ENCODE assay signal across 8 cellular contexts in genomic region chr1:18927082-18927653, GRCh38. TPM values are rescaled to one million over a fixed set of nuclear protein-coding genes. Genes with fewer than 3 reads are reported as not detected.
DNase-seq lines count a peak whose midpoint lies in the region; ATAC-seq, FAIRE-seq and TF ChIP-seq lines count a peak whose summit lies in the region.

No MANE protein-coding gene starts in this region.

- H3K9me3 Mint-ChIP-seq in activated CD8-positive, alpha-beta memory T cell treated with anti-CD3 and anti-CD28 coated beads, Interleukin-2, amount 10 ng/mL, durations not matched to agents 7 days and 5 days (ENCODE audit: low read depth) = no peaks in the 10 kb centered on the region

- peak overlapping the region; percentile 24; the same call in 1 of the 2 replicates for H3K27ac ChIP-seq in KMS-11
- H3K27ac ChIP-seq in GM12878 (ENCODE audit: control insufficient read depth, insufficient read depth) = peak overlapping the region; percentile 98
- H3K27ac ChIP-seq in parathyroid adenoma = peak overlapping the region; percentile 69

- RAD21 ChIA-PET in GM12878 (lab: Charles Lee; ENCODE audit: unreplicated experiment) = interaction anchor here (0.5 to 3.3 kb wide), 12 partner anchors 12 to 726 kb away, joined by 3 to 52 read pairs (median 4); partner anchors contain the start of genes ALDH4A1 and IFFO2

- TSS peak; percentile 97 for BruUV-seq in GM12878 (replicated peaks; lab: Mats Ljungman, UMichigan)

- peaks cover 66% of the 10 kb centered on the region for H3K4me1 Mint-ChIP-seq in activated CD8-positive, alpha-beta memory T cell treated with anti-CD3 and anti-CD28 coated beads, Interleukin-2, amount 10 ng/mL, durations not matched to agents 7 days and 5 days

- H3K4me3 Mint-ChIP-seq in activated CD8-positive, alpha-beta memory T cell treated with anti-CD3 and anti-CD28 coated beads, Interleukin-2, amount 10 ng/mL, durations not matched to agents 7 days and 5 days = peak overlapping the region; percentile 77

- H3K9me3 ChIP-seq in GM12878 (replicated peaks; ENCODE audit: control insufficient read depth, insufficient read depth, low read length) (no peaks in the 10 kb centered on the region), parathyroid adenoma (ENCODE audit: control insufficient read depth, low read length) (no peaks in the 10 kb centered on the region)

- H3K4me3 ChIP-seq in KMS-11 (IDR thresholded peaks at IDR 0.05; ENCODE audit: insufficient read depth, low read depth, low read length) (no peak overlapping the region), GM12878 (peak overlapping the region; percentile 68), parathyroid adenoma (ENCODE audit: low read depth, low read length) (no peak overlapping the region)

- TF ChIP-seq CTCF in KMS-11 (conservative IDR thresholded peaks at IDR 0.05; ENCODE audit: low read depth, low read length) (no peak), GM12878 (IDR thresholded peaks at IDR 0.05 in 2 of 3, conservative IDR thresholded peaks at IDR 0.05 in 1 of 3; ENCODE audit: control insufficient read depth in 2 of 3, extremely low read depth in 1 of 3, insufficient read depth in 1 of 3, low read depth in 3 of 3, low read length in 3 of 3) (no peak), parathyroid adenoma (IDR thresholded peaks at IDR 0.05) (no peak)

- H3K27ac Mint-ChIP-seq in activated CD8-positive, alpha-beta memory T cell treated with anti-CD3 and anti-CD28 coated beads, Interleukin-2, amount 10 ng/mL, durations not matched to agents 7 days and 5 days = peak overlapping the region; percentile 99

- H3K79me2 ChIP-seq in KMS-11 (ENCODE audit: insufficient read depth, low read depth) (no peaks in the 10 kb centered on the region), GM12878 (ENCODE audit: control insufficient read depth, insufficient read depth, low read length) (peaks cover 19% of the 10 kb centered on the region), parathyroid adenoma (peaks cover 20% of the 10 kb centered on the region)

- ATAC-seq in activated CD8-positive, alpha-beta memory T cell treated with anti-CD3 and anti-CD28 coated beads, Interleukin-2, amount 10 ng/mL, durations not matched to agents 7 days and 5 days = peak; percentile 31
- ATAC-seq in GM12878 = peak; percentile 46

- DNase-seq in activated CD8-positive, alpha-beta memory T cell treated with anti-CD3 and anti-CD28 coated beads, Interleukin-2, amount 10 ng/mL, durations not matched to agents 7 days and 5 days = no peak
- DNase-seq in activated CD8-positive, alpha-beta memory T cell treated with anti-CD3 and anti-CD28 coated beads, Interleukin-2, amount 50 U/mL, for 4 hours = no peak
- DNase-seq in GM12878 (ENCODE audit: low read depth, low spot score) (no peak), posterior vena cava (ENCODE audit: low spot score) (no peak), COR-L47 (lab: John Stamatoyannopoulos, UW) (no peak), SK-N-DZ (ENCODE audit: low spot score) (no peak)

- WGBS in GM12878 (ENCODE audit: insufficient coverage, insufficient replicate concordance, low lambda C conversion rate, missing lambda C conversion rate) = 7% methylated on average over 16 of the region's 16 CpGs

- H3K27me3 Mint-ChIP-seq in activated CD8-positive, alpha-beta memory T cell treated with anti-CD3 and anti-CD28 coated beads, Interleukin-2, amount 10 ng/mL, durations not matched to agents 7 days and 5 days = no peaks in the 10 kb centered on the region

- no peak overlapping the region for H2AFZ ChIP-seq in KMS-11 (ENCODE audit: low read depth)
- peak overlapping the region; percentile 68 for H2AFZ ChIP-seq in GM12878 (ENCODE audit: control insufficient read depth, low read depth, low read length)
- no peak overlapping the region for H2AFZ ChIP-seq in parathyroid adenoma

- 0 out of 2 replicates have a peak overlapping the region, but pooled peaks have one; percentile 17 for H3K4me2 ChIP-seq in KMS-11
- H3K4me2 ChIP-seq in GM12878 (ENCODE audit: control insufficient read depth, insufficient read depth) = peak overlapping the region; percentile 98
- H3K4me2 ChIP-seq in parathyroid adenoma (ENCODE audit: low read length) = peak overlapping the region; percentile 14

- no peak for TF ChIP-seq RAD21 in GM12878 (IDR thresholded peaks at IDR 0.05; ENCODE audit: insufficient read depth, low read depth, low read length)

- H3K36me3 ChIP-seq in KMS-11 (ENCODE audit: insufficient read depth) (no peaks in the 10 kb centered on the region), GM12878 (ENCODE audit: control insufficient read depth in 2 of 2, insufficient read depth in 2 of 2, low read length in 1 of 2) (no peaks in the 10 kb centered on the region), parathyroid adenoma (ENCODE audit: control insufficient read depth, insufficient read depth, low read length) (no peaks in the 10 kb centered on the region)

- no peak; the same call in 1 of the 2 replicates for TF ChIP-seq POLR2A in GM12878 (IDR thresholded peaks at IDR 0.05; ENCODE audit: low read depth, low read length)

- intact Hi-C loops in GM12878 (cut with micrococcal nuclease; ENCODE audit: unreplicated experiment) (no loop called here), posterior vena cava (cut with DNase I) (no loop called here)

- in situ Hi-C loops in GM12878 (cut with MboI) = no loop called here

- H3K4me1 ChIP-seq in KMS-11 (ENCODE audit: low read depth, poor library complexity, severe bottlenecking) (no peaks in the 10 kb centered on the region), GM12878 (ENCODE audit: control insufficient read depth, insufficient read depth, low read length) (peaks cover 62% of the 10 kb centered on the region), parathyroid adenoma (peaks cover 24% of the 10 kb centered on the region)

- FAIRE-seq in GM12878 (lab: Jason Lieb, UNC) = no peak

- H3K36me3 Mint-ChIP-seq in activated CD8-positive, alpha-beta memory T cell treated with anti-CD3 and anti-CD28 coated beads, Interleukin-2, amount 10 ng/mL, durations not matched to agents 7 days and 5 days = peaks cover 2% of the 10 kb centered on the region

- CTCF ChIA-PET in activated CD8-positive, alpha-beta memory T cell treated with anti-CD3 and anti-CD28 coated beads, Interleukin-2, amount 10 ng/mL, durations not matched to agents 7 days and 5 days (lab: Charles Lee) = interaction anchor here (0.7 to 3.6 kb wide), 11 partner anchors 8 to 145 kb away, joined by 3 to 43 read pairs (median 5); partner anchors contain the start of genes ALDH4A1 and IFFO2
- CTCF ChIA-PET in GM12878 (lab: Yijun Ruan, JAX) = interaction anchor here (1.0 to 7.1 kb wide), 7 partner anchors 9 to 84 kb away, joined by 3 to 64 read pairs (median 12); partner anchors contain the start of genes ALDH4A1 and IFFO2

- no peaks in the 10 kb centered on the region for H4K20me1 ChIP-seq in KMS-11 (ENCODE audit: insufficient read depth)
- H4K20me1 ChIP-seq in GM12878 (ENCODE audit: control insufficient read depth, insufficient read depth) = peaks cover 3% of the 10 kb centered on the region; the same call in 1 of the 2 replicates

- H3K9ac ChIP-seq in KMS-11 (peak overlapping the region; percentile 9; the same call in 1 of the 2 replicates), GM12878 (ENCODE audit: control insufficient read depth, insufficient read depth, low read length) (peak overlapping the region; percentile 89), parathyroid adenoma (no peak overlapping the region)

- POLR2A ChIA-PET in GM12878 (lab: Charles Lee) = interaction anchor here (0.6 to 7.0 kb wide), 9 partner anchors 13 to 1786 kb away, joined by 3 to 96 read pairs (median 4); partner anchors contain the start of genes ALDH4A1 and IFFO2

- no peak for TF ChIP-seq EP300 in GM12878 (IDR thresholded peaks at IDR 0.05; ENCODE audit: borderline replicate concordance in 1 of 2, control insufficient read depth in 1 of 2, low read depth in 2 of 2, low read length in 2 of 2)

- H3K27me3 ChIP-seq in KMS-11 (ENCODE audit: insufficient read depth, low read depth) = peaks cover 4% of the 10 kb centered on the region; the same call in 1 of the 2 replicates
- H3K27me3 ChIP-seq in GM12878 (replicated peaks in 1 of 2; ENCODE audit: control insufficient read depth in 2 of 2, insufficient read depth in 2 of 2, low read length in 1 of 2) = no peaks in the 10 kb centered on the region
- H3K27me3 ChIP-seq in parathyroid adenoma (ENCODE audit: control insufficient read depth, insufficient read depth, low read length) = no peaks in the 10 kb centered on the region

- SMC1A ChIA-PET in GM12878 (lab: Charles Lee; ENCODE audit: uncharacterized antibody, unreplicated experiment) = interaction anchor here (0.6 to 5.8 kb wide), 9 partner anchors 14 to 727 kb away, joined by 3 to 45 read pairs (median 3); partner anchors contain the start of genes ALDH4A1 and IFFO2

RNA-seq across cellular contexts. Expression of gene ALDH4A1, which starts 24.8 kb away (rescaled TPM):
- total RNA-seq in activated CD8-positive, alpha-beta memory T cell treated with anti-CD3 and anti-CD28 coated beads, Interleukin-2, amount 10 ng/mL, durations not matched to agents 7 days and 5 days = 1 to 10 TPM; 4.5 to 5.8 TPM
- 4.4 and 6.2 TPM in 2 replicates for total RNA-seq in GM12878 (2013; cell fraction: nucleolus; rRNA removed)
- total RNA-seq in GM12878 (2014; rRNA removed) = 12.2 and 15.0 TPM in 2 replicates
- total RNA-seq in GM12878 (2014; rRNA removed; fragmentation: Illumina TruSeq; extraction: Trizol) = 5.0 and 6.6 TPM in 2 replicates
- total RNA-seq in GM12878 (2021) = 13.1 and 13.8 TPM in 2 replicates
- polyA plus RNA-seq in GM12878 (2011; ENCODE audit: low read depth) = 3.3 TPM
- 5.8 and 17.5 TPM in 2 replicates for polyA plus RNA-seq in GM12878 (2011; rRNA removed)
- 21.8 and 36.4 TPM in 2 replicates for polyA plus RNA-seq in GM12878 (2011; cell fraction: cytosol; rRNA removed)
- polyA plus RNA-seq in GM12878 (2011; cell fraction: nucleus; rRNA removed) = 39.4 and 47.2 TPM in 2 replicates
- 7.6 and 8.0 TPM in 2 replicates for polyA plus RNA-seq in GM12878 (2012)
- polyA plus RNA-seq in GM12878 (2014; fragmentation: Illumina TruSeq; extraction: Trizol) = 1.6 and 5.9 TPM in 2 replicates
- under 1 TPM; 0.06 to 0.53 TPM for polyA plus RNA-seq in GM12878 (2014; fragmentation: Nextera tagmentation; extraction: Ambion mirVana)
- 14.0 and 21.6 TPM in 2 replicates for polyA plus RNA-seq in GM12878 (2014; rRNA removed)
- 10 to 100 TPM; 24.3 to 25.5 TPM for polyA plus RNA-seq in GM12878 (2016; fragmentation: Nextera tagmentation; extraction: Ambion mirVana)
- 7.2 and 16.3 TPM in 2 replicates for polyA minus RNA-seq in GM12878 (2011; rRNA and poly(A)+ RNA removed)
- polyA minus RNA-seq in GM12878 (2011; cell fraction: cytosol; rRNA and poly(A)+ RNA removed) = 6.3 and 7.8 TPM in 2 replicates
- 6.4 and 14.3 TPM in 2 replicates for polyA minus RNA-seq in GM12878 (2011; cell fraction: nucleus; rRNA and poly(A)+ RNA removed)
- 10 to 100 TPM in 1 of 2 donors, 1 to 10 TPM in 1; 8.5 to 17.0 TPM for total RNA-seq in posterior vena cava
- 17.8 and 24.8 TPM in 2 replicates for polyA plus RNA-seq in SK-N-DZ (2014; cell fraction: cytosol; rRNA removed)
- 45.7 and 51.6 TPM in 2 replicates for polyA plus RNA-seq in SK-N-DZ (2014; cell fraction: nucleus; rRNA removed)

RNA-seq across cellular contexts. Expression of gene IFFO2, which starts 29.3 kb away (rescaled TPM):
- total RNA-seq in activated CD8-positive, alpha-beta memory T cell treated with anti-CD3 and anti-CD28 coated beads, Interleukin-2, amount 10 ng/mL, durations not matched to agents 7 days and 5 days = 10 to 100 TPM; 12.5 to 13.7 TPM
- 9.6 and 13.0 TPM in 2 replicates for total RNA-seq in GM12878 (2013; cell fraction: nucleolus; rRNA removed)
- 15.0 and 16.0 TPM in 2 replicates for total RNA-seq in GM12878 (2014; rRNA removed)
- 7.7 and 8.1 TPM in 2 replicates for total RNA-seq in GM12878 (2014; rRNA removed; fragmentation: Illumina TruSeq; extraction: Trizol)
- total RNA-seq in GM12878 (2021) = 18.4 and 20.5 TPM in 2 replicates
- 3.6 TPM for polyA plus RNA-seq in GM12878 (2011; ENCODE audit: low read depth)
- 2.7 and 5.7 TPM in 2 replicates for polyA plus RNA-seq in GM12878 (2011; rRNA removed)
- 14.6 and 20.7 TPM in 2 replicates for polyA plus RNA-seq in GM12878 (2011; cell fraction: cytosol; rRNA removed)
- 10.7 and 12.4 TPM in 2 replicates for polyA plus RNA-seq in GM12878 (2011; cell fraction: nucleus; rRNA removed)
- 8.3 and 8.4 TPM in 2 replicates for polyA plus RNA-seq in GM12878 (2012)
- 8.6 and 9.1 TPM in 2 replicates for polyA plus RNA-seq in GM12878 (2014; fragmentation: Illumina TruSeq; extraction: Trizol)
- polyA plus RNA-seq in GM12878 (2014; fragmentation: Nextera tagmentation; extraction: Ambion mirVana) = 1 to 10 TPM; 1.2 to 1.9 TPM
- 11.1 and 14.9 TPM in 2 replicates for polyA plus RNA-seq in GM12878 (2014; rRNA removed)
- polyA plus RNA-seq in GM12878 (2016; fragmentation: Nextera tagmentation; extraction: Ambion mirVana) = 1 to 10 TPM; 2.8 to 5.5 TPM
- 10.1 and 13.3 TPM in 2 replicates for polyA minus RNA-seq in GM12878 (2011; rRNA and poly(A)+ RNA removed)
- polyA minus RNA-seq in GM12878 (2011; cell fraction: cytosol; rRNA and poly(A)+ RNA removed) = 5.2 and 7.2 TPM in 2 replicates
- polyA minus RNA-seq in GM12878 (2011; cell fraction: nucleus; rRNA and poly(A)+ RNA removed) = 1.3 and 3.7 TPM in 2 replicates
- 10 to 100 TPM; 12.1 to 12.2 TPM for total RNA-seq in posterior vena cava
- 1.0 and 1.1 TPM in 2 replicates for polyA plus RNA-seq in SK-N-DZ (2014; cell fraction: cytosol; rRNA removed)
- polyA plus RNA-seq in SK-N-DZ (2014; cell fraction: nucleus; rRNA removed) = 0.13 and 0.33 TPM in 2 replicates

Comparison
In these comparisons a context has a peak if more than half of its experiments do, and no peak if none do; other contexts are left out.
1. H3K27ac ChIP-seq: peak in every context shown above with its lines; median percentile 98 in GM12878; 69 in parathyroid adenoma; 24 in KMS-11.
2. H3K4me2 ChIP-seq: peak in every context shown above with its lines; median percentile 98 in GM12878; 17 in KMS-11; 14 in parathyroid adenoma.